Comparison of ENCODE assay signal across 26 cellular contexts in the genomic region with DNA sequence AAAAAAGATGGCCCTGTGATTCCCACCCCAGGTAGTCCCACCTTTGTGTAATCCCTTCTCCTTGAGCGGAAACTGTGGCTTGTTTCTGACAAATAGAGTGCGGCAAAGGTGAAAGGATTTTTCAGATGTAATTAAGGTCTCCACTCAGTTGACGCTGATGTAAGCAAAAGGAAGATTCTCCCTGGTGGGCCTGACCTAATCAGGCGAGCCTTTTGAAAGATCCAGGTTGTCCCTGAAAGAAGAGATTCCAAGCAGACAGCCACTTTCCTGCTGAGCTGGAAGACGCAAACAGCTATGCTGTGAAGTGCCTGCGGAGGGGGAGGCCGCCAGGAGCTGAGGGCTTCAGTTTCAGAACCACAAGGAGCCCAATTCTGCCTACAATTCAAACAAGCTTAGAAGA. TPM values are rescaled to one million over a fixed set of nuclear protein-coding genes. Genes with fewer than 3 reads are reported as not detected.
DNase-seq lines count a peak whose midpoint lies in the region; ATAC-seq, FAIRE-seq and TF ChIP-seq lines count a peak whose summit lies in the region.
"Had no signal": no experiment of that assay in that cellular context is flagged by ENCODE, and none has a peak within 500 bp of the region (broad histone marks: within the 10 kb centered on the region; RNA-seq: fewer than 3 reads in every experiment).

No MANE protein-coding gene starts in this region.

- no TSS peak for BruUV-seq in K562 (replicated peaks; lab: Mats Ljungman, UMichigan)

- no peak for TF ChIP-seq EP300 in A549 (IDR thresholded peaks at IDR 0.05)
- TF ChIP-seq EP300 in K562 (IDR thresholded peaks at IDR 0.05; ENCODE audit: low read length), result no peak

- TF ChIP-seq RAD21 in A549 (conservative IDR thresholded peaks at IDR 0.05 in 1 of 2, IDR thresholded peaks at IDR 0.05 in 1 of 2), result no peak
- TF ChIP-seq RAD21 in K562 (CRISPR knock-in tag; conservative IDR thresholded peaks at IDR 0.05 in 1 of 2, IDR thresholded peaks at IDR 0.05 in 1 of 2), result no peak

- FAIRE-seq in A549 (lab: Jason Lieb, UNC) (no peak), K562 (lab: Jason Lieb, UNC) (no peak)
- FAIRE-seq: GM12878, GM12892, GM18507 had no signal

- no peaks in the 10 kb centered on the region for H4K20me1 ChIP-seq in K562 (replicated peaks; ENCODE audit: control insufficient read depth, insufficient read depth, low read length)
- H4K20me1 ChIP-seq: BLaER1 had no signal

- no peaks in the 10 kb centered on the region for H3K79me2 ChIP-seq in K562 (ENCODE audit: control insufficient read depth, insufficient read depth, low read length)

- intact Hi-C loops in K562 (cut with micrococcal nuclease), result loop anchor here (5.0 kb wide), 2 partner anchors 86 to 1431 kb away; partner anchors contain the start of gene ASB6

- H3K4me3 Mint-ChIP-seq in activated naive CD8-positive, alpha-beta T cell treated with anti-CD3 and anti-CD28 coated beads for 36 hours, result no peak overlapping the region
- H3K4me3 Mint-ChIP-seq in mesothelial cell of epicardium, result no peak overlapping the region
- H3K4me3 Mint-ChIP-seq: CD14-positive monocyte; CD4-positive, alpha-beta memory T cell; CD4-positive, CD25-positive, alpha-beta regulatory T cell; CD8-positive, alpha-beta memory T cell had no signal

- ATAC-seq in A549 (no peak), K562 (no peak)
- ATAC-seq: GM12878 had no signal

- TF ChIP-seq POLR2A in A549 (IDR thresholded peaks at IDR 0.05; ENCODE audit: low read length) (no peak), K562 (conservative IDR thresholded peaks at IDR 0.05) (no peak)

- H3K27me3 ChIP-seq in K562 (ENCODE audit: control insufficient read depth in 2 of 2, insufficient read depth in 2 of 2, low read length in 2 of 2), result peaks cover 31 to 51% of the 10 kb centered on the region in 2 experiments
- H3K27me3 ChIP-seq: BE2C, BLaER1 had no signal

- H3K36me3 Mint-ChIP-seq in activated naive CD8-positive, alpha-beta T cell treated with anti-CD3 and anti-CD28 coated beads for 36 hours, result no peaks in the 10 kb centered on the region
- H3K36me3 Mint-ChIP-seq in mesothelial cell of epicardium, result no peaks in the 10 kb centered on the region
- H3K36me3 Mint-ChIP-seq: CD14-positive monocyte; CD4-positive, alpha-beta memory T cell; CD4-positive, CD25-positive, alpha-beta regulatory T cell; CD8-positive, alpha-beta memory T cell had no signal

- no peaks in the 10 kb centered on the region for H3K36me3 ChIP-seq in K562 (ENCODE audit: control insufficient read depth, insufficient read depth, low read length)
- H3K36me3 ChIP-seq: BE2C, BLaER1 had no signal

- no peaks in the 10 kb centered on the region for H3K9me3 ChIP-seq in A549
- H3K9me3 ChIP-seq in K562 (replicated peaks; ENCODE audit: control insufficient read depth, insufficient read depth, low read depth, low read length), result no peaks in the 10 kb centered on the region
- H3K9me3 ChIP-seq: BE2C, BLaER1 had no signal

- no peak for TF ChIP-seq CTCF in A549 (IDR thresholded peaks at IDR 0.05)
- no peak for TF ChIP-seq CTCF in K562 (IDR thresholded peaks at IDR 0.05 in 2 of 3, conservative IDR thresholded peaks at IDR 0.05 in 1 of 3; ENCODE audit: insufficient read depth in 2 of 3, low read depth in 1 of 3, low read length in 3 of 3)
- no peak for TF ChIP-seq CTCF in mesothelial cell of epicardium (IDR thresholded peaks at IDR 0.05; ENCODE audit: unreplicated experiment)

- H3K4me2 ChIP-seq in A549, result no peak overlapping the region
- H3K4me2 ChIP-seq in K562 (ENCODE audit: insufficient read depth, low read length), result no peak overlapping the region
- H3K4me2 ChIP-seq: BLaER1 had no signal

- POLR2A ChIA-PET in A549 (lab: Yijun Ruan, JAX), result no interaction called here
- POLR2A ChIA-PET in HEK293T (lab: Yijun Ruan, JAX), result interaction anchor here (1.0 kb wide), 1 partner anchor 9 kb away, joined by 4 read pairs; no protein-coding TSS in a partner anchor
- POLR2A ChIA-PET in K562 (lab: Yijun Ruan, JAX), result interaction anchor here (0.8 to 4.7 kb wide), 5 partner anchors 9 to 70 kb away, joined by 3 to 23 read pairs (median 4); no protein-coding TSS in a partner anchor

- WGBS in A549 (ENCODE audit: missing lambda C conversion rate), result 86% methylated on average over 7 of the region's 7 CpGs
- WGBS in K562 (ENCODE audit: insufficient coverage, low coverage, missing lambda C conversion rate), result 27% methylated on average over 7 of the region's 7 CpGs

- H3K27me3 Mint-ChIP-seq in activated naive CD8-positive, alpha-beta T cell treated with anti-CD3 and anti-CD28 coated beads for 36 hours, result peaks cover 13% of the 10 kb centered on the region
- peaks cover 18% of the 10 kb centered on the region for H3K27me3 Mint-ChIP-seq in mesothelial cell of epicardium (ENCODE audit: low read depth)

- DNase-seq in A549 (ENCODE audit: low read depth in 1 of 2, low spot score in 1 of 2), result no peak
- DNase-seq in HEK293T (ENCODE audit: extremely low spot score), result no peak
- DNase-seq in K562 (ENCODE audit: extremely low read depth in 1 of 4, low spot score in 3 of 4), result no peak
- DNase-seq in activated naive CD8-positive, alpha-beta T cell treated with anti-CD3 and anti-CD28 coated beads for 36 hours, result no peak
- DNase-seq in NCI-H2029 (lab: John Stamatoyannopoulos, UW), result no peak
- no peak for DNase-seq in mesothelial cell of epicardium (ENCODE audit: low spot score in 2 of 2, unreplicated experiment in 2 of 2)
- DNase-seq: ACHN; BE2C; C1 segment of cervical spinal cord; CD4-positive, alpha-beta memory T cell; CD4-positive, CD25-positive, alpha-beta regulatory T cell; CD8-positive, alpha-beta memory T cell; COR-L47; DMS 273 treated with DMSO at 0.1 percent for 48 hours; DMS153; DMS53; DMS79; DND-41; EL; GDM1 had no signal

- no peaks in the 10 kb centered on the region for H3K9me3 Mint-ChIP-seq in activated naive CD8-positive, alpha-beta T cell treated with anti-CD3 and anti-CD28 coated beads for 36 hours
- H3K9me3 Mint-ChIP-seq in mesothelial cell of epicardium, result no peaks in the 10 kb centered on the region
- H3K9me3 Mint-ChIP-seq: CD14-positive monocyte; CD4-positive, alpha-beta memory T cell; CD4-positive, CD25-positive, alpha-beta regulatory T cell; CD8-positive, alpha-beta memory T cell had no signal

- H3K4me1 ChIP-seq in A549 (no peaks in the 10 kb centered on the region), K562 (replicated peaks in 1 of 2; ENCODE audit: control insufficient read depth in 2 of 2, insufficient read depth in 2 of 2, low read length in 2 of 2) (peaks cover 0 to 22% of the 10 kb centered on the region in 2 experiments; a peak in 2 of 5 replicates)
- H3K4me1 ChIP-seq: BE2C had no signal

- H3K4me3 ChIP-seq in A549, result no peak overlapping the region
- H3K4me3 ChIP-seq in K562, result no peak overlapping the region
- H3K4me3 ChIP-seq: BLaER1, GM12878 had no signal

- H3K27ac Mint-ChIP-seq in activated naive CD8-positive, alpha-beta T cell treated with anti-CD3 and anti-CD28 coated beads for 36 hours, result no peak overlapping the region
- H3K27ac Mint-ChIP-seq in mesothelial cell of epicardium, result no peak overlapping the region
- H3K27ac Mint-ChIP-seq: CD14-positive monocyte; CD4-positive, alpha-beta memory T cell; CD4-positive, CD25-positive, alpha-beta regulatory T cell; CD8-positive, alpha-beta memory T cell had no signal

- CTCF ChIA-PET in A549 (lab: Yijun Ruan, JAX), result interaction anchor here (0.6 to 30.2 kb wide), 9 partner anchors 11 to 597 kb away, joined by 3 to 1179 read pairs (median 4); partner anchors contain the start of gene ASB6
- CTCF ChIA-PET in HEK293T (lab: Yijun Ruan, JAX), result interaction anchor here (0.6 to 4.2 kb wide), 2 partner anchors 9 to 535 kb away, joined by 4 to 25 read pairs; no protein-coding TSS in a partner anchor
- CTCF ChIA-PET in K562 (lab: Yijun Ruan, JAX; ENCODE audit: low intra/inter-chr PET ratio), result interaction anchor here (0.6 to 0.9 kb wide), 2 partner anchors 9 to 1525 kb away, joined by 3 to 6 read pairs; partner anchors contain the start of gene DNM1

- in situ Hi-C loops in K562 (cut with MboI), result no loop called here

- H3K9ac ChIP-seq in K562 (ENCODE audit: insufficient read depth in 1 of 2, low read depth in 2 of 2, low read length in 2 of 2), result no peak overlapping the region; a peak in 1 of 4 replicates
- H3K9ac ChIP-seq: BLaER1 had no signal

- no peak overlapping the region for H3K27ac ChIP-seq in A549
- no peak overlapping the region for H3K27ac ChIP-seq in K562 (ENCODE audit: extremely low read depth, low read depth, low read length)
- H3K27ac ChIP-seq: 22Rv1, BLaER1 had no signal

- H3K4me1 Mint-ChIP-seq in activated naive CD8-positive, alpha-beta T cell treated with anti-CD3 and anti-CD28 coated beads for 36 hours, result no peaks in the 10 kb centered on the region
- peaks cover 8% of the 10 kb centered on the region for H3K4me1 Mint-ChIP-seq in mesothelial cell of epicardium

- no peak overlapping the region for H2AFZ ChIP-seq in K562 (ENCODE audit: low read depth, low read length)

- H3K9me1 ChIP-seq in K562 (ENCODE audit: control insufficient read depth, insufficient read depth, low read length), result no peaks in the 10 kb centered on the region

RNA-seq across cellular contexts. Expression of gene PTGES, which starts 24.1 kb away (rescaled TPM):
- 19.1 and 22.1 TPM in 2 replicates for polyA plus RNA-seq in A549 (2011; rRNA removed)
- polyA plus RNA-seq in A549 (2012; cell fraction: cytosol; rRNA removed), result 30.0 and 40.9 TPM in 2 replicates
- polyA plus RNA-seq in A549 (2012; cell fraction: nucleus; rRNA removed), result 14.0 and 16.6 TPM in 2 replicates
- polyA plus RNA-seq in A549 (2017; fragmentation: RNase III; extraction: RNeasy Plus Mini Kit Qiagen cat#74134 plus additional on column Dnase treatment), result 48.1 to 58.8 TPM (median 53.7 TPM) in 3 replicates
- polyA minus RNA-seq in A549 (2011; rRNA and poly(A)+ RNA removed), result 19.5 and 23.8 TPM in 2 replicates
- 0.28 TPM in 1 of 2 replicates, not detected in the other for total RNA-seq in K562 (2011; cell fraction: chromatin; rRNA removed; ENCODE audit: low replicate concordance)
- not detected in 2 replicates for total RNA-seq in K562 (2011; cell fraction: nucleolus; rRNA removed)
- 0.22 TPM in 1 of 2 replicates, not detected in the other for total RNA-seq in K562 (2011; cell fraction: nucleoplasm; rRNA removed)
- total RNA-seq in K562 (2014; rRNA removed), result 0.08 TPM in 1 of 2 replicates, not detected in the other
- total RNA-seq in K562 (2014; rRNA removed; fragmentation: Illumina TruSeq; extraction: Trizol), result not detected in 2 replicates
- total RNA-seq in K562 (2015; rRNA removed; fragmentation: Illumina TruSeq; extraction: Trizol), result not detected in 2 replicates
- total RNA-seq in K562 (2021), result not detected in 2 replicates
- polyA plus RNA-seq in K562 (2011; rRNA removed), result 0.05 and 0.13 TPM in 2 replicates
- polyA plus RNA-seq in K562 (2011; cell fraction: cytosol; rRNA removed), result 0.21 and 0.25 TPM in 2 replicates
- 0.07 TPM in 1 of 2 replicates, not detected in the other for polyA plus RNA-seq in K562 (2011; cell fraction: nucleus; rRNA removed)
- 0.10 and 0.30 TPM in 2 replicates for polyA plus RNA-seq in K562 (2012)
- polyA plus RNA-seq in K562 (2014; fragmentation: Illumina TruSeq; extraction: Trizol), result 0.11 TPM in 1 of 2 replicates, not detected in the other
- polyA plus RNA-seq in K562 (2014; fragmentation: Nextera tagmentation; extraction: Ambion mirVana), result not detected
- polyA plus RNA-seq in K562 (2014; rRNA removed), result not detected in 2 replicates
- polyA minus RNA-seq in K562 (2011; rRNA and poly(A)+ RNA removed), result 0.09 and 0.18 TPM in 2 replicates
- 0.76 and 1.2 TPM in 2 replicates for polyA minus RNA-seq in K562 (2011; cell fraction: cytosol; rRNA and poly(A)+ RNA removed)
- polyA minus RNA-seq in K562 (2011; cell fraction: nucleus; rRNA and poly(A)+ RNA removed), result 0.33 and 0.40 TPM in 2 replicates
- total RNA-seq in activated naive CD8-positive, alpha-beta T cell treated with anti-CD3 and anti-CD28 coated beads for 36 hours, result under 1 TPM; 0.20 to 0.21 TPM
- total RNA-seq in mesothelial cell of epicardium, result 28.4 to 30.1 TPM (median 29.6 TPM) in 3 replicates
- total RNA-seq: CD4-positive, alpha-beta memory T cell; CD4-positive, CD25-positive, alpha-beta regulatory T cell; CD8-positive, alpha-beta memory T cell; GM12878 had no signal
- polyA plus RNA-seq: CD4-positive, alpha-beta memory T cell; CD8-positive, alpha-beta memory T cell had no signal

Comparison
In these comparisons a context has a peak if more than half of its experiments do, and no peak if none do; other contexts are left out.
1. RNA of gene PTGES, which starts 24.1 kb away (total RNA-seq): 28.4 to 30.1 TPM in mesothelial cell of epicardium; 0.20 to 0.21 TPM in activated naive CD8-positive, alpha-beta T cell treated with anti-CD3 and anti-CD28 coated beads for 36 hours and 0.08 to 0.28 TPM in K562; every median in the first group is over 10 times any median in the second.
2. Of the 35 proteins assayed by ChIP-seq in both K562 and A549: peak only in K562: none; only in A549: MAFK; in both: none; in neither: 34.